ENCODE assay signal across 12 cellular contexts in the genomic region with DNA sequence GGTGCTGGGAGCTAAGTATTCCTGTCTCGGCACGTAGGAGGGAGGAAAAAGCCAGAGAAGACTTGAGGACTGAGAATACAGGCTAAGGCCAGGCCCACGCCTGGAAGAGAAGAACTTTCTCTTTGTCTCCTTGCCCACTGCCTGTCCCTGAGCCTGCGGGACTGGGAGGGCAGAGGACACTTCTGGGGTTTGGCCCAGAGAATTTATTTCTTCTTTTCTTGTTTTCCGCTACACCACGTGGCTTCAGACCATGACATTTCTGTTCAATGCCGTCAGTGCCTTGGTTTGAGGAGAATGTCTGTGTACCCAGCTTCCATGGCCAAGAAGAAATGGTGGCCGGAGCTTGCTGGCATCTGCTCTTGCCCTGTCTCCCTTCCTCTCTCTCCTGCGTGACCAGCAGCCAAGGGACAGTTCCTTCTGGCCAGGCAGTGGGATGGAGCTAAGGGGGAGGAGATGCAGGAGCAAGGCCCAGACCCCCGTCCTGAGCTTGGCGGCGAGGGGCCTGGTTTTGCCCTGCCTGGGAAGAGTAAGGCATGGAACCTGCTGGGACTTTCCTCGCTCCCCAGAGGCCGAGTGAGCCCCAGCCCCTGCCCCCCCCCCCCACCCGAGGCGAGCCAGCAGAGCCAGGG.
DNase-seq lines count a peak whose midpoint lies in the region; ATAC-seq and TF ChIP-seq lines count a peak whose summit lies in the region.
"Had no signal": no experiment of that assay in that cellular context is flagged by ENCODE, and none has a peak within 500 bp of the region (broad histone marks: within the 10 kb centered on the region; RNA-seq: fewer than 3 reads in every experiment).

No MANE protein-coding gene starts in this region.

- TF ChIP-seq POLR2A in vagina (IDR thresholded peaks at IDR 0.05) = no peak

- H3K27me3 ChIP-seq in right atrium auricular region (no peaks in the 10 kb centered on the region), psoas muscle (ENCODE audit: insufficient read depth in 3 of 3, low read length in 2 of 3) (no peaks in the 10 kb centered on the region), vagina (no peaks in the 10 kb centered on the region), MM.1S (replicated peaks; ENCODE audit: insufficient read depth, low read length) (no peaks in the 10 kb centered on the region)
- H3K27me3 ChIP-seq: left lung, upper lobe of left lung had no signal

- no peak overlapping the region for H3K4me2 ChIP-seq in MM.1S (ENCODE audit: low read depth, low read length)

- no peak overlapping the region for H3K9ac ChIP-seq in MM.1S (ENCODE audit: low read length)

- H3F3A ChIP-seq in MM.1S (ENCODE audit: insufficient read depth, low read length) = no peaks in the 10 kb centered on the region

- intact Hi-C loops in Right ventricle myocardium superior (cut with DNase I) (no loop called here), cardiac septum (cut with DNase I) (no loop called here), psoas muscle (cut with DNase I) (loop anchor here in 1 of 2 donors (5.0 kb wide), 1 partner anchor 37 kb away; no protein-coding TSS in a partner anchor), vagina (cut with DNase I) (no loop called here)

- H3K79me2 ChIP-seq in MM.1S (ENCODE audit: low read length) = no peaks in the 10 kb centered on the region

- no peak overlapping the region for H3K4me3 ChIP-seq in right atrium auricular region
- peak overlapping the region; percentile 64 for H3K4me3 ChIP-seq in psoas muscle
- H3K4me3 ChIP-seq in vagina = no peak overlapping the region
- no peak overlapping the region for H3K4me3 ChIP-seq in MM.1S (ENCODE audit: low read length)
- H3K4me3 ChIP-seq: left lung, upper lobe of left lung had no signal

- H3K36me3 ChIP-seq in right atrium auricular region = no peaks in the 10 kb centered on the region
- H3K36me3 ChIP-seq in psoas muscle (ENCODE audit: insufficient read depth in 1 of 2, low read depth in 1 of 2) = no peaks in the 10 kb centered on the region
- H3K36me3 ChIP-seq in vagina = no peaks in the 10 kb centered on the region
- H3K36me3 ChIP-seq in MM.1S (replicated peaks; ENCODE audit: insufficient read depth, low read length) = no peaks in the 10 kb centered on the region
- H3K36me3 ChIP-seq: left lung, upper lobe of left lung had no signal

- H2AFZ ChIP-seq in MM.1S (ENCODE audit: low read length) = no peak overlapping the region

- no peaks in the 10 kb centered on the region for H3K9me3 ChIP-seq in right atrium auricular region
- no peaks in the 10 kb centered on the region for H3K9me3 ChIP-seq in psoas muscle
- no peaks in the 10 kb centered on the region for H3K9me3 ChIP-seq in vagina
- no peaks in the 10 kb centered on the region for H3K9me3 ChIP-seq in MM.1S (replicated peaks; ENCODE audit: insufficient read depth, low read length)
- H3K9me3 ChIP-seq: left lung, upper lobe of left lung had no signal

- H3K27ac ChIP-seq in right atrium auricular region (peak overlapping the region; percentile 34 to 50), psoas muscle (peak overlapping the region; percentile 99), vagina (peak overlapping the region; percentile 80), MM.1S (ENCODE audit: low read length) (no peak overlapping the region)
- H3K27ac ChIP-seq: left lung had no signal

- peaks cover 4 to 25% of the 10 kb centered on the region in 2 donors for H3K4me1 ChIP-seq in right atrium auricular region
- H3K4me1 ChIP-seq in psoas muscle = peaks cover 25% of the 10 kb centered on the region
- peaks cover 44% of the 10 kb centered on the region for H3K4me1 ChIP-seq in vagina
- no peaks in the 10 kb centered on the region for H3K4me1 ChIP-seq in MM.1S (ENCODE audit: low read length)

- DNase-seq in Right ventricle myocardium superior (peak; percentile 35), cardiac septum (ENCODE audit: low spot score) (no peak), right atrium auricular region (ENCODE audit: low spot score) (no peak), psoas muscle (peak in 1 of 2 donors; percentile 13), vagina (ENCODE audit: extremely low spot score in 2 of 2) (no peak), T-helper 9 cell (no peak), NCI-H2081 treated with DMSO at 0.1 percent for 48 hours (lab: John Stamatoyannopoulos, UW) (no peak), MM.1S (no peak)
- DNase-seq: activated CD4-positive, alpha-beta T cell treated with anti-CD3 and anti-CD28 coated beads, Interleukin-2, amount 10 ng/mL, durations not matched to agents 7 days and 5 days; left lung; NCI-H2029; upper lobe of left lung had no signal

- no peaks in the 10 kb centered on the region for H4K20me1 ChIP-seq in MM.1S (ENCODE audit: insufficient read depth, low read length)

- TF ChIP-seq CTCF in right atrium auricular region (IDR thresholded peaks at IDR 0.05) (no peak), psoas muscle (IDR thresholded peaks at IDR 0.05) (no peak), vagina (IDR thresholded peaks at IDR 0.05) (no peak), MM.1S (IDR thresholded peaks at IDR 0.05; ENCODE audit: low read length) (no peak)

- no peak for ATAC-seq in Right ventricle myocardium superior (ENCODE audit: poor library complexity)
- peak in 2 of 4 donors; percentile 6 to 16 for ATAC-seq in psoas muscle

- WGBS in psoas muscle, 3 donors = 39 to 67% (median 66%) methylated on average over 16 of the region's 16 CpGs

- no peaks in the 10 kb centered on the region for H3K9me2 ChIP-seq in MM.1S (replicated peaks; ENCODE audit: insufficient read depth, low read length)
